In genomic region chr13:95150555-95150954, GRCh38 we compare ENCODE assay signal across 16 cellular contexts.
DNase-seq lines count a peak whose midpoint lies in the region; ATAC-seq and TF ChIP-seq lines count a peak whose summit lies in the region.
"Had no signal": no experiment of that assay in that cellular context is flagged by ENCODE, and none has a peak within 500 bp of the region (broad histone marks: within the 10 kb centered on the region; RNA-seq: fewer than 3 reads in every experiment).

No MANE protein-coding gene starts in this region.

- H3K36me3 ChIP-seq in esophagus (ENCODE audit: control insufficient read depth in 2 of 2, insufficient read depth in 2 of 2, low read length in 1 of 2) (no peaks in the 10 kb centered on the region), Caco-2 (ENCODE audit: control insufficient read depth, insufficient read depth, low read length) (no peaks in the 10 kb centered on the region; the same call in 1 of the 2 replicates), prostate gland (no peaks in the 10 kb centered on the region)

- no peaks in the 10 kb centered on the region for H3K4me1 Mint-ChIP-seq in stimulated activated naive CD8-positive, alpha-beta T cell treated with anti-CD3 and anti-CD28 coated beads, Interleukin-15, amount 100 ng/mL, for 72 hours
- H3K4me1 Mint-ChIP-seq in T-helper 17 cell: peaks cover 2% of the 10 kb centered on the region
- H3K4me1 Mint-ChIP-seq in Caco-2 (ENCODE audit: low read depth, unreplicated experiment): peaks cover 7% of the 10 kb centered on the region
- H3K4me1 Mint-ChIP-seq: CD8-positive, alpha-beta memory T cell had no signal

- POLR2A ChIA-PET in Caco-2 (lab: Charles Lee): interaction anchor here (0.8 kb wide), 1 partner anchor 63 kb away, joined by 3 read pairs; no protein-coding TSS in a partner anchor

- H3K9me3 ChIP-seq in T-helper 17 cell (ENCODE audit: control insufficient read depth, low read length, poor library complexity, severe bottlenecking) (no peaks in the 10 kb centered on the region), esophagus (ENCODE audit: control insufficient read depth in 2 of 2, insufficient read depth in 1 of 2, low read depth in 1 of 2, low read length in 1 of 2) (no peaks in the 10 kb centered on the region), Caco-2 (no peaks in the 10 kb centered on the region), prostate gland (no peaks in the 10 kb centered on the region)

- no peaks in the 10 kb centered on the region for H3K27me3 Mint-ChIP-seq in stimulated activated naive CD8-positive, alpha-beta T cell treated with anti-CD3 and anti-CD28 coated beads, Interleukin-15, amount 100 ng/mL, for 72 hours
- no peaks in the 10 kb centered on the region for H3K27me3 Mint-ChIP-seq in T-helper 17 cell
- H3K27me3 Mint-ChIP-seq in Caco-2 (ENCODE audit: insufficient read depth, unreplicated experiment): no peaks in the 10 kb centered on the region
- H3K27me3 Mint-ChIP-seq: CD8-positive, alpha-beta memory T cell had no signal

- no peak for TF ChIP-seq CTCF in Caco-2 (IDR thresholded peaks at IDR 0.05; ENCODE audit: insufficient read depth in 1 of 2, low read depth in 1 of 2, low read length in 1 of 2, severe bottlenecking in 1 of 2, unreplicated experiment in 1 of 2)
- no peak for TF ChIP-seq CTCF in prostate gland (IDR thresholded peaks at IDR 0.05)

- H3K27me3 ChIP-seq in esophagus (ENCODE audit: control insufficient read depth in 1 of 2, insufficient read depth in 2 of 2, low read length in 2 of 2) (no peaks in the 10 kb centered on the region), Caco-2 (replicated peaks; ENCODE audit: control insufficient read depth, insufficient read depth, low read length) (no peaks in the 10 kb centered on the region), prostate gland (replicated peaks; ENCODE audit: insufficient read depth) (no peaks in the 10 kb centered on the region)

- H3K36me3 Mint-ChIP-seq in T-helper 17 cell (ENCODE audit: low read depth) (no peaks in the 10 kb centered on the region), Caco-2 (ENCODE audit: insufficient read depth, unreplicated experiment) (peaks cover 18% of the 10 kb centered on the region)

- ATAC-seq in stimulated activated naive CD8-positive, alpha-beta T cell treated with anti-CD3 and anti-CD28 coated beads, Interleukin-15, Interleukin-2, amounts not matched to agents 100 U/mL and 50 U/mL, for 24 hours: peak; percentile 32
- no peak for ATAC-seq in stimulated activated naive CD8-positive, alpha-beta T cell treated with anti-CD3 and anti-CD28 coated beads, Interleukin-15, amount 100 ng/mL, for 72 hours
- ATAC-seq in T-helper 17 cell (no peak), HG02852 (IDR thresholded peaks at IDR 0.05; ENCODE audit: unreplicated experiment) (no peak)

- no peak for TF ChIP-seq POLR2A in prostate gland (IDR thresholded peaks at IDR 0.05)

- CTCF ChIA-PET in Caco-2 (lab: Charles Lee): no interaction called here

- H3K9me3 Mint-ChIP-seq in stimulated activated naive CD8-positive, alpha-beta T cell treated with anti-CD3 and anti-CD28 coated beads, Interleukin-15, amount 100 ng/mL, for 72 hours: no peaks in the 10 kb centered on the region
- H3K9me3 Mint-ChIP-seq in Caco-2 (ENCODE audit: unreplicated experiment): peaks cover 8% of the 10 kb centered on the region
- H3K9me3 Mint-ChIP-seq: CD8-positive, alpha-beta memory T cell had no signal

- no peak overlapping the region for H3K4me3 Mint-ChIP-seq in stimulated activated naive CD8-positive, alpha-beta T cell treated with anti-CD3 and anti-CD28 coated beads, Interleukin-15, amount 100 ng/mL, for 72 hours
- H3K4me3 Mint-ChIP-seq in T-helper 17 cell (no peak overlapping the region), Caco-2 (ENCODE audit: unreplicated experiment) (no peak overlapping the region)
- H3K4me3 Mint-ChIP-seq: CD8-positive, alpha-beta memory T cell had no signal

- H3K27ac Mint-ChIP-seq in stimulated activated naive CD8-positive, alpha-beta T cell treated with anti-CD3 and anti-CD28 coated beads, Interleukin-15, amount 100 ng/mL, for 72 hours: peak overlapping the region in 1 of 2 donors; percentile 74
- peak overlapping the region; percentile 69 for H3K27ac Mint-ChIP-seq in T-helper 17 cell
- H3K27ac Mint-ChIP-seq in Caco-2 (ENCODE audit: unreplicated experiment): no peak overlapping the region
- H3K27ac Mint-ChIP-seq: CD8-positive, alpha-beta memory T cell had no signal

- H3K4me3 ChIP-seq in esophagus (ENCODE audit: low read depth in 1 of 2, low read length in 2 of 2) (no peak overlapping the region), Caco-2 (ENCODE audit: low read depth, low read length) (no peak overlapping the region), prostate gland (no peak overlapping the region)

- BruUV-seq in Caco-2 (replicated peaks; lab: Mats Ljungman, UMichigan): no TSS peak

- H3K4me1 ChIP-seq in esophagus (ENCODE audit: control insufficient read depth in 2 of 2, insufficient read depth in 2 of 2, low read length in 1 of 2): no peaks in the 10 kb centered on the region
- H3K4me1 ChIP-seq in Caco-2: 0 out of 2 replicates have a peak, but pooled peaks cover 4% of the 10 kb centered on the region
- H3K4me1 ChIP-seq in prostate gland (replicated peaks): no peaks in the 10 kb centered on the region

- intact Hi-C loops in Caco-2 (cut with micrococcal nuclease; ENCODE audit: unreplicated experiment) (loop anchor here (2.0 to 5.0 kb wide), 2 partner anchors 64 to 148 kb away; no protein-coding TSS in a partner anchor), prostate gland (cut with DNase I) (no loop called here)

- WGBS in esophagus, 2 donors: 54 to 59% methylated on average over 2 of the region's 2 CpGs
- 48% methylated on average over 2 of the region's 2 CpGs for WGBS in prostate gland

- DNase-seq in stimulated activated naive CD8-positive, alpha-beta T cell treated with anti-CD3 and anti-CD28 coated beads, Interleukin-15, Interleukin-2, amounts not matched to agents 100 U/mL and 50 U/mL, for 24 hours: no peak
- no peak for DNase-seq in stimulated activated naive CD8-positive, alpha-beta T cell treated with anti-CD3 and anti-CD28 coated beads, Interleukin-15, amount 100 ng/mL, for 72 hours
- DNase-seq in T-helper 17 cell (no peak), Caco-2 (no peak), prostate gland (ENCODE audit: low spot score) (no peak)
- DNase-seq: ACHN; CD8-positive, alpha-beta memory T cell; GOT3; IMR-90; Kasumi-1; NCI-H1930; NCI-H524 treated with DMSO at 0.1 percent for 48 hours; NK-92 treated with Interleukin-12 subunit alpha and Interleukin-12 subunit beta, amount 100 ng/mL, for 24 hours; OCI-M1 had no signal

- peak overlapping the region; percentile 66 to 71 for H3K27ac ChIP-seq in esophagus (ENCODE audit: low read depth in 2 of 2, low read length in 1 of 2)
- H3K27ac ChIP-seq in prostate gland: no peak overlapping the region

Comparison
In these comparisons a context has a peak if more than half of its experiments do, and no peak if none do; other contexts are left out.
1. H3K27ac ChIP-seq: peak in esophagus (2 of 2); none in prostate gland (0 of 2).